Comparison of ENCODE assay signal across 9 cellular contexts in genomic region chr4:158172558-158173258, GRCh38. TPM values are rescaled to one million over a fixed set of nuclear protein-coding genes. Genes with fewer than 3 reads are reported as not detected.
DNase-seq lines count a peak whose midpoint lies in the region; ATAC-seq and TF ChIP-seq lines count a peak whose summit lies in the region.
"Had no signal": no experiment of that assay in that cellular context is flagged by ENCODE, and none has a peak within 500 bp of the region (broad histone marks: within the 10 kb centered on the region; RNA-seq: fewer than 3 reads in every experiment).

TSS of gene GASK1B (minus strand) at chr4:158173025. CDS start at chr4:158171375, 1,650 bp downstream.

- H3K27ac ChIP-seq in coronary artery (peak within 1 kb of the TSS; percentile 72 to 92), right lobe of liver (peak within 1 kb of the TSS in 2 of 3 donors; percentile 24 to 44)

- peak within 1 kb of the TSS; percentile 73 for H3K27ac Mint-ChIP-seq in type B pancreatic cell
- H3K27ac Mint-ChIP-seq in immature natural killer cell = no peak within 1 kb of the TSS
- H3K27ac Mint-ChIP-seq: activated naive CD8-positive, alpha-beta T cell had no signal

- H3K9ac ChIP-seq in NT2/D1 (ENCODE audit: insufficient read length, low read depth) = no peak within 1 kb of the TSS

- H3K4me3 ChIP-seq in NT2/D1 (ENCODE audit: insufficient read length, low read depth) (no peak within 1 kb of the TSS), coronary artery (peak within 1 kb of the TSS; percentile 67), right lobe of liver (peak within 1 kb of the TSS; percentile 24 to 27 (median 26))

- H3K4me3 Mint-ChIP-seq in type B pancreatic cell = peak within 1 kb of the TSS; percentile 89
- H3K4me3 Mint-ChIP-seq in immature natural killer cell = no peak within 1 kb of the TSS
- H3K4me3 Mint-ChIP-seq: activated naive CD8-positive, alpha-beta T cell had no signal

- TF ChIP-seq CTCF in coronary artery (IDR thresholded peaks at IDR 0.05) (peak; percentile 39), right lobe of liver (IDR thresholded peaks at IDR 0.05) (peak; percentile 40 to 54 (median 45)), type B pancreatic cell (conservative IDR thresholded peaks at IDR 0.05) (peak; percentile 83)

- no peak for TF ChIP-seq POLR2A in right lobe of liver (IDR thresholded peaks at IDR 0.05)

- peaks cover 32% of the 10 kb centered on the region for H3K4me1 Mint-ChIP-seq in type B pancreatic cell (ENCODE audit: unreplicated experiment)
- H3K4me1 Mint-ChIP-seq in immature natural killer cell = no peaks in the 10 kb centered on the region

- no peaks in the 10 kb centered on the region for H3K9me3 ChIP-seq in NT2/D1 (ENCODE audit: insufficient read depth, low read length)
- no peaks in the 10 kb centered on the region for H3K9me3 ChIP-seq in right lobe of liver

- H3K36me3 Mint-ChIP-seq in type B pancreatic cell = peaks cover 4% of the 10 kb centered on the region
- H3K36me3 Mint-ChIP-seq in immature natural killer cell = no peaks in the 10 kb centered on the region
- H3K36me3 Mint-ChIP-seq: activated naive CD8-positive, alpha-beta T cell had no signal

- WGBS in right lobe of liver (ENCODE audit: insufficient coverage, low coverage, low lambda C conversion rate, missing lambda C conversion rate) = 7% methylated on average over 11 of the region's 11 CpGs

- H3K9me3 Mint-ChIP-seq in type B pancreatic cell = no peaks in the 10 kb centered on the region
- H3K9me3 Mint-ChIP-seq in immature natural killer cell = peaks cover 0 to 4% (median 1%) of the 10 kb centered on the region in 6 donors

- intact Hi-C loops in right lobe of liver (cut with DNase I) = no loop called here

- H3K36me3 ChIP-seq in NT2/D1 (ENCODE audit: insufficient read depth, insufficient read length, low read length) (no peaks in the 10 kb centered on the region), right lobe of liver (no peaks in the 10 kb centered on the region)

- H3K27me3 Mint-ChIP-seq in type B pancreatic cell = no peaks in the 10 kb centered on the region
- H3K27me3 Mint-ChIP-seq in immature natural killer cell (ENCODE audit: low read depth in 3 of 3) = peaks cover 0 to 12% (median 0%) of the 10 kb centered on the region in 3 donors

- in situ Hi-C loops in G401 (cut with HindIII; ENCODE audit: low sequenced_read_pairs) = no loop called here

- DNase-seq in G401 (ENCODE audit: low spot score) = peak; percentile 38
- peak; percentile 32 for DNase-seq in NT2/D1 (ENCODE audit: low read depth, low spot score)
- no peak for DNase-seq in coronary artery (ENCODE audit: low spot score)
- DNase-seq in right lobe of liver = no peak
- DNase-seq in type B pancreatic cell (ENCODE audit: extremely low spot score, unreplicated experiment) = no peak
- no peak for DNase-seq in immature natural killer cell
- no peak for DNase-seq in NCI-H1436 treated with DMSO at 0.1 percent for 48 hours (lab: John Stamatoyannopoulos, UW)

- ATAC-seq in HG02885 (IDR thresholded peaks at IDR 0.05; ENCODE audit: poor library complexity, unreplicated experiment) (peak; percentile 51), right lobe of liver (peak; percentile 58 to 61 (median 60))

- H3K4me1 ChIP-seq in NT2/D1 (ENCODE audit: insufficient read depth, insufficient read length) (no peaks in the 10 kb centered on the region), right lobe of liver (no peaks in the 10 kb centered on the region)

- H3K27me3 ChIP-seq in NT2/D1 (ENCODE audit: insufficient read depth, insufficient read length) (no peaks in the 10 kb centered on the region), right lobe of liver (no peaks in the 10 kb centered on the region)

RNA-seq across cellular contexts. Expression of gene GASK1B, which starts in this region (rescaled TPM):
- 42.5 and 46.2 TPM in 2 replicates for total RNA-seq in G401 (2014; rRNA removed; shearing (Covaris generic))
- total RNA-seq in right lobe of liver (1 to 10 TPM; 2.7 to 7.0 (median 4.1) TPM), type B pancreatic cell (ENCODE audit: low replicate concordance) (37.0 and 37.1 TPM in 2 replicates)
- polyA plus RNA-seq in immature natural killer cell = under 1 TPM in 2 of 3 donors, not detected in 1; 0.36 to 0.54 TPM

Comparison
In these comparisons a context has a peak if more than half of its experiments do, and no peak if none do; other contexts are left out.
1. DNase-seq: peak in G401 (single experiment) and NT2/D1 (single experiment); none in coronary artery (single experiment), right lobe of liver (0 of 3), type B pancreatic cell (single experiment), immature natural killer cell (0 of 3) and NCI-H1436 treated with DMSO at 0.1 percent for 48 hours (single experiment).
2. Peak in every context shown above with its lines, with median percentiles within 50 percentile points of each other: CTCF ChIP-seq.